5 cellular contexts compared by ENCODE assay signal in the genomic region with DNA sequence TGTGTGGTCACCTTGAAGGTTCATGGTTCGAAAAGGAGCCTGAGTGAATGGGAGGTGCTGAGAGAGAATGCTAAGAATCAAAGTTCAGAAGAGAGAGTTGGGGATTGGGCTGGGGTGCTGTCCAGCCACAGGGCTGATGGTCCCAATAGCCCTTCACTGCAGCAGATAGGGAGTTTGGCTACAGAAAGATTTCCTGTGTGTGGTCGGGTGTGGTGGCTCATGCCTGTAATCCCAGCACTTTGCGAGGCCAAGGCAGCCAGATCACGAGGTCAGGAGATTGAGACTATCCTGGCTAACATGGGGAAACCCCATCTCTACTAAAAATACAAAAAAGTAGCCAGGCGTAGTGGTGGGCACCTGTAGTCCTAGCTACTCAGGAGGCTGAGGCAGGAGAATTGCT.
A peak's percentile ranks its signal among the peaks of the same experiment; 100 is the strongest.
DNase-seq lines count a peak whose midpoint lies in the region; ATAC-seq and TF ChIP-seq lines count a peak whose summit lies in the region.
"Not testable (repeated sequence)": the region's sequence is repeated elsewhere in the genome, so short reads cannot be mapped to it uniquely, and the experiment has no call there.

No MANE protein-coding gene starts in this region.

- peaks cover 0 to 46% of the 10 kb centered on the region in 2 experiments for H3K27me3 ChIP-seq in mesenchymal stem cell (ENCODE audit: control insufficient read depth in 1 of 2, insufficient read depth in 1 of 2, low read length in 2 of 2)

- H3K36me3 Mint-ChIP-seq in brain (peaks cover 10% of the 10 kb centered on the region), nephron progenitor cell (ENCODE audit: low read depth) (peaks cover 16% of the 10 kb centered on the region)

- peaks cover 14% of the 10 kb centered on the region for H3K27me3 Mint-ChIP-seq in brain
- H3K27me3 Mint-ChIP-seq in nephron progenitor cell (ENCODE audit: low read depth, poor library complexity), result peaks cover 23% of the 10 kb centered on the region

- not testable (repeated sequence) for H3K36me3 ChIP-seq in mesenchymal stem cell (ENCODE audit: control insufficient read depth in 1 of 2, insufficient read depth in 2 of 2, low read depth in 1 of 2, low read length in 2 of 2)

- not testable (repeated sequence) for H3K18ac ChIP-seq in mesenchymal stem cell (ENCODE audit: low read depth in 1 of 2, low read length in 2 of 2)

- H2AFZ ChIP-seq in mesenchymal stem cell (ENCODE audit: low read depth, low read length), result not testable (repeated sequence)

- TF ChIP-seq CTCF in brain (conservative IDR thresholded peaks at IDR 0.05); nephron progenitor cell (IDR thresholded peaks at IDR 0.05): not testable (repeated sequence)

- H2BK120ac ChIP-seq in mesenchymal stem cell (ENCODE audit: low read depth, low read length), result not testable (repeated sequence)

- WGBS in mesenchymal stem cell, result 91% methylated on average over 5 of the region's 5 CpGs

- ATAC-seq in Right ventricle myocardium superior (ENCODE audit: poor library complexity), result peak; percentile 55
- peak; percentile 49 for ATAC-seq in sciatic nerve

- not testable (repeated sequence) for H3K4me3 Mint-ChIP-seq in brain
- peak overlapping the region; percentile 2 for H3K4me3 Mint-ChIP-seq in nephron progenitor cell

- not testable (repeated sequence) for DNase-seq in Right ventricle myocardium superior; mesenchymal stem cell; nephron progenitor cell; sciatic nerve (ENCODE audit: low spot score)

- H3K27ac Mint-ChIP-seq in brain, result peak overlapping the region in 3 of 5 experiments; percentile 15 to 37 (median 25)
- H3K27ac Mint-ChIP-seq in nephron progenitor cell, result not testable (repeated sequence)

- not testable (repeated sequence) for H4K91ac ChIP-seq in mesenchymal stem cell (ENCODE audit: low read length)

- not testable (repeated sequence) for H3K23ac ChIP-seq in mesenchymal stem cell (ENCODE audit: low read length in 2 of 2)

- not testable (repeated sequence) for H3K4me1 ChIP-seq in mesenchymal stem cell (ENCODE audit: control insufficient read depth, insufficient read depth, low read depth, low read length)

- H2BK5ac ChIP-seq in mesenchymal stem cell (ENCODE audit: low read depth, low read length, poor library complexity, severe bottlenecking), result not testable (repeated sequence)

- H3K9me3 ChIP-seq in mesenchymal stem cell (ENCODE audit: control insufficient read depth, low read length), result peaks cover 42% of the 10 kb centered on the region

- H3K27ac ChIP-seq in mesenchymal stem cell (ENCODE audit: low read length, poor library complexity, severe bottlenecking), result not testable (repeated sequence)

- H3K14ac ChIP-seq in mesenchymal stem cell (ENCODE audit: low read length in 2 of 2), result not testable (repeated sequence)

- not testable (repeated sequence) for H4K8ac ChIP-seq in mesenchymal stem cell (ENCODE audit: low read length)

- H3K4me2 ChIP-seq in mesenchymal stem cell (ENCODE audit: low read length, poor library complexity, severe bottlenecking), result not testable (repeated sequence)

- not testable (repeated sequence) for H2AK5ac ChIP-seq in mesenchymal stem cell (ENCODE audit: low read length, severe bottlenecking)

- H3K4me3 ChIP-seq in mesenchymal stem cell (ENCODE audit: insufficient read depth in 1 of 2, low read depth in 1 of 2, low read length in 2 of 2), result not testable (repeated sequence)

- H3K4me1 Mint-ChIP-seq in brain, result peaks cover 20% of the 10 kb centered on the region
- H3K4me1 Mint-ChIP-seq in nephron progenitor cell, result not testable (repeated sequence)

- H3K79me1 ChIP-seq in mesenchymal stem cell (replicated peaks; ENCODE audit: low read length, poor library complexity, severe bottlenecking), result not testable (repeated sequence)

- H3K9me3 Mint-ChIP-seq in brain (peaks cover 13 to 36% (median 31%) of the 10 kb centered on the region in 5 experiments), nephron progenitor cell (peaks cover 31% of the 10 kb centered on the region)

- intact Hi-C loops in Right ventricle myocardium superior (cut with DNase I); sciatic nerve (cut with DNase I): not testable (repeated sequence)

- H2BK15ac ChIP-seq in mesenchymal stem cell (ENCODE audit: low read depth, poor library complexity, severe bottlenecking), result peak overlapping the region; percentile 32

- not testable (repeated sequence) for H3K9ac ChIP-seq in mesenchymal stem cell (ENCODE audit: low read length)

- H3K4ac ChIP-seq in mesenchymal stem cell (ENCODE audit: low read depth in 1 of 2, low read length in 2 of 2), result not testable (repeated sequence)

- peak overlapping the region in 1 of 2 experiments; percentile 14 for H2BK12ac ChIP-seq in mesenchymal stem cell (ENCODE audit: low read length in 2 of 2)
